In genomic region chr18:49238433-49239042, GRCh38 we compare ENCODE assay signal across 9 cellular contexts.
DNase-seq lines count a peak whose midpoint lies in the region; ATAC-seq, FAIRE-seq and TF ChIP-seq lines count a peak whose summit lies in the region.
"Had no signal": no experiment of that assay in that cellular context is flagged by ENCODE, and none has a peak within 500 bp of the region (broad histone marks: within the 10 kb centered on the region; RNA-seq: fewer than 3 reads in every experiment).

No MANE protein-coding gene starts in this region.

- no peak overlapping the region for H3K27ac Mint-ChIP-seq in MCF 10A (ENCODE audit: low read depth, unreplicated experiment)
- H3K27ac Mint-ChIP-seq: activated naive CD8-positive, alpha-beta T cell had no signal

- H3K4me3 Mint-ChIP-seq in MCF 10A (ENCODE audit: unreplicated experiment), result no peak overlapping the region
- H3K4me3 Mint-ChIP-seq: activated naive CD8-positive, alpha-beta T cell had no signal

- no TSS peak for BruUV-seq in MCF 10A (replicated peaks; lab: Mats Ljungman, UMichigan)

- DNase-seq in MCF 10A (ENCODE audit: unreplicated experiment), result peak; percentile 48
- DNase-seq in breast epithelium (ENCODE audit: low spot score in 2 of 2), result no peak
- DNase-seq in NCI-H69 (lab: John Stamatoyannopoulos, UW), result peak; percentile 78
- peak; percentile 48 for DNase-seq in epithelial cell of esophagus (ENCODE audit: low read depth)
- no peak for DNase-seq in retinal pigment epithelial cell (ENCODE audit: low read depth)
- no peak for DNase-seq in frontal cortex (ENCODE audit: low spot score in 2 of 2)
- no peak for DNase-seq in MG63

- H3K36me3 ChIP-seq in breast epithelium (no peaks in the 10 kb centered on the region), MG63 (no peaks in the 10 kb centered on the region; the same call in 1 of the 2 replicates)

- POLR2A ChIA-PET in MCF 10A (lab: Yijun Ruan, JAX), result interaction anchor here (1.0 to 2.0 kb wide), 3 partner anchors 11 to 287 kb away, joined by 4 to 5 read pairs (median 4); no protein-coding TSS in a partner anchor

- intact Hi-C loops in MCF 10A (cut with micrococcal nuclease) (loop anchor here (1.0 to 5.0 kb wide), 4 partner anchors 216 to 562 kb away; no protein-coding TSS in a partner anchor), breast epithelium (cut with DNase I; ENCODE audit: low total_unique reads) (no loop called here)

- FAIRE-seq in frontal cortex (lab: Jason Lieb, UNC), result no peak

- peak; percentile 51 for TF ChIP-seq CTCF in MCF 10A (IDR thresholded peaks at IDR 0.05; ENCODE audit: unreplicated experiment)
- peak in 1 of 3 donors; percentile 11 for TF ChIP-seq CTCF in breast epithelium (IDR thresholded peaks at IDR 0.05)
- TF ChIP-seq CTCF in epithelial cell of esophagus (IDR thresholded peaks at IDR 0.05; ENCODE audit: insufficient read depth, low read depth, low read length, missing control alignments), result peak; percentile 61
- TF ChIP-seq CTCF in retinal pigment epithelial cell (conservative IDR thresholded peaks at IDR 0.05; ENCODE audit: low read depth, low read length), result peak; percentile 60

- H3K4me1 ChIP-seq in breast epithelium, result no peaks in the 10 kb centered on the region

- TF ChIP-seq POLR2A in breast epithelium (IDR thresholded peaks at IDR 0.05), result no peak

- no peak overlapping the region for H3K4me3 ChIP-seq in breast epithelium
- no peak overlapping the region for H3K4me3 ChIP-seq in epithelial cell of esophagus (ENCODE audit: low read length)
- H3K4me3 ChIP-seq in retinal pigment epithelial cell (ENCODE audit: low read length), result no peak overlapping the region
- H3K4me3 ChIP-seq in MG63, result no peak overlapping the region

- no peaks in the 10 kb centered on the region for H3K27me3 ChIP-seq in breast epithelium
- H3K27me3 ChIP-seq in MG63, result no peaks in the 10 kb centered on the region

- no peak overlapping the region for H3K27ac ChIP-seq in breast epithelium

- H3K9me3 Mint-ChIP-seq in MCF 10A (ENCODE audit: unreplicated experiment), result no peaks in the 10 kb centered on the region

- no peak for ATAC-seq in GM18909 (IDR thresholded peaks at IDR 0.05; ENCODE audit: poor library complexity, unreplicated experiment)

- CTCF ChIA-PET in MCF 10A (lab: Yijun Ruan, JAX), result interaction anchor here (1.1 to 1.7 kb wide), 5 partner anchors 8 to 563 kb away, joined by 3 to 5 read pairs (median 4); no protein-coding TSS in a partner anchor

- no peaks in the 10 kb centered on the region for H3K4me1 Mint-ChIP-seq in MCF 10A (ENCODE audit: insufficient read depth, unreplicated experiment)

- no peaks in the 10 kb centered on the region for H3K9me3 ChIP-seq in breast epithelium
- H3K9me3 ChIP-seq in MG63, result no peaks in the 10 kb centered on the region; the same call in 1 of the 2 replicates

- H3K27me3 Mint-ChIP-seq in MCF 10A (ENCODE audit: insufficient read depth, unreplicated experiment), result no peaks in the 10 kb centered on the region
- H3K27me3 Mint-ChIP-seq: activated naive CD8-positive, alpha-beta T cell had no signal

- peaks cover 16% of the 10 kb centered on the region for H3K36me3 Mint-ChIP-seq in MCF 10A (ENCODE audit: insufficient read depth, unreplicated experiment)

Comparison
In these comparisons a context has a peak if more than half of its experiments do, and no peak if none do; other contexts are left out.
1. DNase-seq: peak in MCF 10A (single experiment), NCI-H69 (single experiment) and epithelial cell of esophagus (single experiment); none in breast epithelium (0 of 2), retinal pigment epithelial cell (single experiment), frontal cortex (0 of 2) and MG63 (single experiment).